Comparison of ENCODE assay signal across 1 cellular context in the genomic region with DNA sequence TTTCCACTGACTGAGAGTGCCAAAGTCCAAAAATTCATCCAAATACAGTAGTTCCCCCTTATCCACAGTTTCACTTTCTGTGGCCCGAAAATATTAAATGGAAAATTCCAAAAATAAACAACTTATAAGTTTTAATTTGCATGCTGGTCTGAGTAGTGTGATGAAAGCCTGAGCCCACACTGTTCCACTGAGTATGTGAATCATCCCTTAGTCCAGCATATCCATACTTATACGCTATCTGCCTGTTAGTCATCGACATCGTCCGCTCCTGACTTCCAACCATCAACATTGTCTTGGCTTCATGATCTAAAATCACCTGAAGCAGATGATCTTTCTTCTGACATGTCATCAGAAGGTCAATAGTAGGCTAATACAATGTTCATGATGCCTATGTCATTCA.
TF ChIP-seq lines count a peak whose summit lies in the region.

No MANE protein-coding gene starts in this region.

TF ChIP-seq in IMR-90, 13 proteins besides CTCF, POLR2A, EP300 and RAD21 (continued from another document):
- TF ChIP-seq FOS (IDR thresholded peaks at IDR 0.05; ENCODE audit: low read depth, low read length) (peak; percentile 83), MAFK (IDR thresholded peaks at IDR 0.05; ENCODE audit: low read depth, low read length) (no peak), CHD1 (IDR thresholded peaks at IDR 0.05; ENCODE audit: low read depth, low read length) (no peak), RFX5 (IDR thresholded peaks at IDR 0.05; ENCODE audit: low read depth, low read length) (no peak), BHLHE40 (IDR thresholded peaks at IDR 0.05; ENCODE audit: low read depth, low read length) (peak; percentile 24; the same call in 1 of the 2 replicates), MAZ (IDR thresholded peaks at IDR 0.05; ENCODE audit: borderline replicate concordance, low read depth, low read length) (no peak), MXI1 (IDR thresholded peaks at IDR 0.05; ENCODE audit: borderline replicate concordance, low read depth, low read length) (no peak)
- TF ChIP-seq, protein P1, sequence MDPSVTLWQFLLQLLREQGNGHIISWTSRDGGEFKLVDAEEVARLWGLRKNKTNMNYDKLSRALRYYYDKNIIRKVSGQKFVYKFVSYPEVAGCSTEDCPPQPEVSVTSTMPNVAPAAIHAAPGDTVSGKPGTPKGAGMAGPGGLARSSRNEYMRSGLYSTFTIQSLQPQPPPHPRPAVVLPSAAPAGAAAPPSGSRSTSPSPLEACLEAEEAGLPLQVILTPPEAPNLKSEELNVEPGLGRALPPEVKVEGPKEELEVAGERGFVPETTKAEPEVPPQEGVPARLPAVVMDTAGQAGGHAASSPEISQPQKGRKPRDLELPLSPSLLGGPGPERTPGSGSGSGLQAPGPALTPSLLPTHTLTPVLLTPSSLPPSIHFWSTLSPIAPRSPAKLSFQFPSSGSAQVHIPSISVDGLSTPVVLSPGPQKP (IDR thresholded peaks at IDR 0.05; ENCODE audit: borderline replicate concordance, low read depth, low read length), result no peak
TF ChIP-seq in IMR-90: peak in this region for 3.
